In genomic region chr6:13614926-13615801, GRCh38 we compare ENCODE assay signal across 8 cellular contexts.
DNase-seq lines count a peak whose midpoint lies in the region; ATAC-seq lines count a peak whose summit lies in the region.

TSS of gene NOL7 (plus strand) at chr6:13615335. CDS start at chr6:13615359, 24 bp downstream.

- H3K4me1 Mint-ChIP-seq in central memory CD8-positive, alpha-beta T cell, result peaks cover 34% of the 10 kb centered on the region

- ATAC-seq in GM19023 (IDR thresholded peaks at IDR 0.05; ENCODE audit: unreplicated experiment) (peak; percentile 93), HG03280 (IDR thresholded peaks at IDR 0.05; ENCODE audit: unreplicated experiment) (peak; percentile 91)
- peak; percentile 91 for ATAC-seq in central memory CD8-positive, alpha-beta T cell (replicated peaks; ENCODE audit: extremely low read depth, poor library complexity, severe bottlenecking)

- H3K9me3 Mint-ChIP-seq in central memory CD8-positive, alpha-beta T cell, result no peaks in the 10 kb centered on the region

- peaks cover 44% of the 10 kb centered on the region for H3K36me3 Mint-ChIP-seq in central memory CD8-positive, alpha-beta T cell (ENCODE audit: insufficient read depth)

- H3K27me3 Mint-ChIP-seq in central memory CD8-positive, alpha-beta T cell, result no peaks in the 10 kb centered on the region

- H3K4me3 Mint-ChIP-seq in central memory CD8-positive, alpha-beta T cell, result peak within 1 kb of the TSS; percentile 94

- DNase-seq in AG20443 (ENCODE audit: low spot score), result peak; percentile 99
- peak; percentile 17 for DNase-seq in NCI-H345 treated with DMSO at 0.1 percent for 48 hours (lab: John Stamatoyannopoulos, UW; ENCODE audit: unreplicated experiment)
- peak; percentile 98 for DNase-seq in activated CD4-positive, CD25-positive, alpha-beta regulatory T cell treated with anti-CD3 and anti-CD28 coated beads, Interleukin-2, amount 50 U/mL, for 16 hours (ENCODE audit: low read depth, low spot score)
- peak; percentile 98 to 100 for DNase-seq in central memory CD8-positive, alpha-beta T cell (ENCODE audit: low spot score in 2 of 2)
- DNase-seq in islet precursor cell, result peak; percentile 98
- DNase-seq in stimulated activated CD4-positive, alpha-beta T cell treated with anti-CD3 and anti-CD28 coated beads, Interleukin-12 subunit alpha, Interleukin-12 subunit beta, amount 100 ng/mL, for 48 hours (ENCODE audit: low read depth in 2 of 3, low spot score in 1 of 3), result peak; percentile 96 to 99 (median 98)

- H3K27ac Mint-ChIP-seq in central memory CD8-positive, alpha-beta T cell (ENCODE audit: low read depth), result peak within 1 kb of the TSS; percentile 96

Comparison
In these comparisons a context has a peak if more than half of its experiments do, and no peak if none do; other contexts are left out.
1. Peak in every context shown above with its lines: DNase-seq and ATAC-seq.
2. DNase-seq: peak in every context shown above with its lines; median percentile 99 in AG20443; 99 in central memory CD8-positive, alpha-beta T cell; 98 in activated CD4-positive, CD25-positive, alpha-beta regulatory T cell treated with anti-CD3 and anti-CD28 coated beads, Interleukin-2, amount 50 U/mL, for 16 hours; 98 in islet precursor cell; 98 in stimulated activated CD4-positive, alpha-beta T cell treated with anti-CD3 and anti-CD28 coated beads, Interleukin-12 subunit alpha, Interleukin-12 subunit beta, amount 100 ng/mL, for 48 hours; 17 in NCI-H345 treated with DMSO at 0.1 percent for 48 hours.